In genomic region chr2:205680067-205680466, GRCh38 we compare ENCODE assay signal across 8 cellular contexts. TPM values are rescaled to one million over a fixed set of nuclear protein-coding genes. Genes with fewer than 3 reads are reported as not detected.
A peak's percentile ranks its signal among the peaks of the same experiment; 100 is the strongest.
DNase-seq lines count a peak whose midpoint lies in the region; ATAC-seq, FAIRE-seq and TF ChIP-seq lines count a peak whose summit lies in the region.

No MANE protein-coding gene starts in this region.

- peak; percentile 67 for TF ChIP-seq CTCF in WERI-Rb-1 (IDR thresholded peaks at IDR 0.05; ENCODE audit: low read depth, low read length)

- H3K9me3 ChIP-seq in WERI-Rb-1 (ENCODE audit: severe bottlenecking) = no peaks in the 10 kb centered on the region

- no peak overlapping the region for H3K4me3 ChIP-seq in WERI-Rb-1 (ENCODE audit: low read depth, low read length)

- ATAC-seq in GM19324 (IDR thresholded peaks at IDR 0.05; ENCODE audit: low FRiP score, unreplicated experiment) = peak; percentile 54
- peak; percentile 65 for ATAC-seq in HG03354 (IDR thresholded peaks at IDR 0.05; ENCODE audit: poor library complexity, severe bottlenecking, unreplicated experiment)

- no peaks in the 10 kb centered on the region for H3K27me3 ChIP-seq in WERI-Rb-1 (ENCODE audit: insufficient read depth, low read depth, severe bottlenecking)

- H3K27ac ChIP-seq in WERI-Rb-1 = no peak overlapping the region

- peak; percentile 12 for FAIRE-seq in endometrium (lab: Jason Lieb, UNC)

- no peaks in the 10 kb centered on the region for H3K36me3 ChIP-seq in WERI-Rb-1

- peak; percentile 73 for DNase-seq in COR-L47 (lab: John Stamatoyannopoulos, UW)
- peak; percentile 86 for DNase-seq in NCI-H345 (lab: John Stamatoyannopoulos, UW)
- peak; percentile 85 for DNase-seq in WERI-Rb-1
- DNase-seq in mucosa of gallbladder (ENCODE audit: low spot score) = peak; percentile 72
- no peak for DNase-seq in HuH-7.5 (ENCODE audit: low spot score)

RNA-seq across cellular contexts. Expression of gene NRP2, which starts 2.2 kb away (rescaled TPM):
- total RNA-seq in mucosa of gallbladder = 146 TPM
